In the genomic region with DNA sequence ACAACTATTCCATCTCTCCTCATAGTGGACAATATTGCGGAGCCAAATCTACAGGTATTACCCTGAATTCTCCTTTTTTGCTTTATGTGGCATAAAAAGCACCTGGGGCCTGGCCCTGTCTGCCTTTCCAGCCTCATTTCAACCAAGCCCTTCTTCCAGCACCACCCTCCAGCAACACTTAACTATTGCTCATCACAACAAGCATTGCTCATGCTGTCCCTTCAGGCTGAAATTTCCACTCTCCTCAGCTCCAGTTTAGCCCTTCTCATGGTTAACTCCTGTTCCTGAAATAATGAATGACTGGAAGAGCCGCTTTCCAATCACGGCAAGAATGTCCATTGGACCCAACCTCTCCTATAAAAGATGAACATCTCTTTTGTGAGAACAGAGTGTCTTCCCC, we compare ENCODE assay signal across 27 cellular contexts.
DNase-seq lines count a peak whose midpoint lies in the region; ATAC-seq and TF ChIP-seq lines count a peak whose summit lies in the region.
"Had no signal": no experiment of that assay in that cellular context is flagged by ENCODE, and none has a peak within 500 bp of the region (broad histone marks: within the 10 kb centered on the region; RNA-seq: fewer than 3 reads in every experiment).

No MANE protein-coding gene starts in this region.

- ATAC-seq in HG03095 (IDR thresholded peaks at IDR 0.05; ENCODE audit: unreplicated experiment), result no peak
- ATAC-seq in GM18858 (IDR thresholded peaks at IDR 0.05; ENCODE audit: unreplicated experiment), result no peak
- ATAC-seq: activated T-helper 17 cell treated with anti-CD3 and anti-CD28 coated beads, Interleukin-2, amount 50 U/mL, for 72 hours; natural killer cell; stimulated activated naive CD8-positive, alpha-beta T cell treated with anti-CD3 and anti-CD28 coated beads, Interleukin-15, amount 100 ng/mL, for 72 hours; T-helper 17 cell had no signal

- no peaks in the 10 kb centered on the region for H3K27me3 Mint-ChIP-seq in neural crest cell (ENCODE audit: low read depth)
- H3K27me3 Mint-ChIP-seq: activated naive CD8-positive, alpha-beta T cell; activated T-helper 17 cell treated with anti-CD3 and anti-CD28 coated beads, Interleukin-2, amount 50 U/mL, for 72 hours; stimulated activated naive CD8-positive, alpha-beta T cell treated with anti-CD3 and anti-CD28 coated beads, Interleukin-15, amount 100 ng/mL, for 72 hours had no signal

- H3K9me3 Mint-ChIP-seq in neural crest cell, result no peaks in the 10 kb centered on the region
- H3K9me3 Mint-ChIP-seq: activated T-helper 17 cell treated with anti-CD3 and anti-CD28 coated beads, Interleukin-2, amount 50 U/mL, for 72 hours; natural killer cell; stimulated activated naive CD8-positive, alpha-beta T cell treated with anti-CD3 and anti-CD28 coated beads, Interleukin-15, amount 100 ng/mL, for 72 hours had no signal

- H3K27ac ChIP-seq in esophagus (ENCODE audit: low read depth in 2 of 2, low read length in 1 of 2), result peak overlapping the region; percentile 54 to 84
- H3K27ac ChIP-seq: ascending aorta, esophagus muscularis mucosa, ovary, Peyer's patch, right atrium auricular region, WERI-Rb-1 had no signal

- H3K36me3 ChIP-seq in esophagus (ENCODE audit: control insufficient read depth in 2 of 2, insufficient read depth in 2 of 2, low read length in 1 of 2), result no peaks in the 10 kb centered on the region
- H3K36me3 ChIP-seq: ascending aorta, esophagus muscularis mucosa, ovary, Peyer's patch, right atrium auricular region, WERI-Rb-1 had no signal

- no peaks in the 10 kb centered on the region for H3K4me1 Mint-ChIP-seq in neural crest cell
- H3K4me1 Mint-ChIP-seq: activated T-helper 17 cell treated with anti-CD3 and anti-CD28 coated beads, Interleukin-2, amount 50 U/mL, for 72 hours; stimulated activated naive CD8-positive, alpha-beta T cell treated with anti-CD3 and anti-CD28 coated beads, Interleukin-15, amount 100 ng/mL, for 72 hours; T-helper 17 cell had no signal

- H3K36me3 Mint-ChIP-seq in neural crest cell (ENCODE audit: low read depth), result no peaks in the 10 kb centered on the region
- H3K36me3 Mint-ChIP-seq: activated naive CD8-positive, alpha-beta T cell; natural killer cell had no signal

- H3K27me3 ChIP-seq in esophagus (ENCODE audit: control insufficient read depth in 1 of 2, insufficient read depth in 2 of 2, low read length in 2 of 2), result no peaks in the 10 kb centered on the region
- H3K27me3 ChIP-seq: ascending aorta, esophagus muscularis mucosa, ovary, Peyer's patch, right atrium auricular region had no signal

- no peaks in the 10 kb centered on the region for H3K9me3 ChIP-seq in esophagus (ENCODE audit: control insufficient read depth in 2 of 2, insufficient read depth in 1 of 2, low read depth in 1 of 2, low read length in 1 of 2)
- H3K9me3 ChIP-seq: ascending aorta, esophagus muscularis mucosa, ovary, Peyer's patch, right atrium auricular region had no signal

- no peak overlapping the region for H3K4me3 ChIP-seq in esophagus (ENCODE audit: low read depth in 1 of 2, low read length in 2 of 2)
- H3K4me3 ChIP-seq: ascending aorta, esophagus muscularis mucosa, ovary, Peyer's patch, right atrium auricular region had no signal

- TF ChIP-seq CTCF in neural crest cell (conservative IDR thresholded peaks at IDR 0.05), result no peak

- peak overlapping the region; percentile 19 for H3K27ac Mint-ChIP-seq in neural crest cell (ENCODE audit: unreplicated experiment)
- H3K27ac Mint-ChIP-seq: activated naive CD8-positive, alpha-beta T cell; activated T-helper 17 cell treated with anti-CD3 and anti-CD28 coated beads, Interleukin-2, amount 50 U/mL, for 72 hours; natural killer cell; T-helper 17 cell had no signal

- no peak overlapping the region for H3K4me3 Mint-ChIP-seq in neural crest cell
- H3K4me3 Mint-ChIP-seq: activated naive CD8-positive, alpha-beta T cell; activated T-helper 17 cell treated with anti-CD3 and anti-CD28 coated beads, Interleukin-2, amount 50 U/mL, for 72 hours; natural killer cell; stimulated activated naive CD8-positive, alpha-beta T cell treated with anti-CD3 and anti-CD28 coated beads, Interleukin-15, amount 100 ng/mL, for 72 hours; T-helper 17 cell had no signal

- DNase-seq in GM03348 (ENCODE audit: low spot score) (peak; percentile 5), NCI-H69 (lab: John Stamatoyannopoulos, UW) (peak; percentile 21), neural crest cell (ENCODE audit: low read depth, low spot score) (no peak), Kasumi-1 (lab: John Stamatoyannopoulos, UW) (no peak), posterior vena cava (ENCODE audit: low spot score) (no peak)
- DNase-seq: activated CD4-positive, alpha-beta T cell treated with anti-CD3 and anti-CD28 coated beads, Interleukin-2, amount 50 U/mL, for 1 hour; C1 segment of cervical spinal cord; cerebellar nuclear complex; GOT3; KBM-7; natural killer cell; NCI-H1092; NCI-H1930; ovary; Peyer's patch; stimulated activated naive CD8-positive, alpha-beta T cell treated with anti-CD3 and anti-CD28 coated beads, Interleukin-15, amount 100 ng/mL, for 72 hours; T-helper 17 cell; trophoblast cell; WERI-Rb-1 had no signal

- H3K4me1 ChIP-seq in esophagus (ENCODE audit: control insufficient read depth in 2 of 2, insufficient read depth in 2 of 2, low read length in 1 of 2), result peaks cover 0 to 2% of the 10 kb centered on the region in 2 donors
- H3K4me1 ChIP-seq: ascending aorta, esophagus muscularis mucosa, Peyer's patch, right atrium auricular region had no signal

- WGBS in esophagus, 2 donors, result 53 to 69% methylated on average over 3 of the region's 3 CpGs

- intact Hi-C loops in posterior vena cava (cut with DNase I), result no loop called here

Comparison
In these comparisons a context has a peak if more than half of its experiments do, and no peak if none do; other contexts are left out.
1. DNase-seq: peak in GM03348 (single experiment) and NCI-H69 (single experiment); none in neural crest cell (single experiment), Kasumi-1 (0 of 2) and posterior vena cava (single experiment).